22 cellular contexts compared by ENCODE assay signal in genomic region chr5:156376751-156377150, GRCh38. TPM values are rescaled to one million over a fixed set of nuclear protein-coding genes. Genes with fewer than 3 reads are reported as not detected.
DNase-seq lines count a peak whose midpoint lies in the region; ATAC-seq, FAIRE-seq and TF ChIP-seq lines count a peak whose summit lies in the region.
"Had no signal": no experiment of that assay in that cellular context is flagged by ENCODE, and none has a peak within 500 bp of the region (broad histone marks: within the 10 kb centered on the region; RNA-seq: fewer than 3 reads in every experiment).

No MANE protein-coding gene starts in this region.

- TF ChIP-seq POLR2A in H54 (IDR thresholded peaks at IDR 0.05; ENCODE audit: low read depth, low read length) (no peak), uterus (IDR thresholded peaks at IDR 0.05) (no peak)

- no peaks in the 10 kb centered on the region for H3K27me3 ChIP-seq in uterus
- H3K27me3 ChIP-seq: colonic mucosa, tibial artery had no signal

- peak; percentile 11 for DNase-seq in GM18507 (ENCODE audit: extremely low spot score, insufficient read length, low read depth)
- no peak for DNase-seq in H54 (ENCODE audit: insufficient read length, low spot score)
- no peak for DNase-seq in activated CD8-positive, alpha-beta memory T cell treated with anti-CD3 and anti-CD28 coated beads, Interleukin-2, amount 50 U/mL, for 48 hours
- DNase-seq in NCI-H1436 treated with DMSO at 0.1 percent for 48 hours (lab: John Stamatoyannopoulos, UW) = no peak
- no peak for DNase-seq in uterus
- DNase-seq: activated CD4-positive, alpha-beta T cell treated with anti-CD3 and anti-CD28 coated beads for 4 hours; activated T-cell treated with anti-CD3 and anti-CD28 coated beads, Interleukin-2, amount 50 U/mL, for 4 hours; Calu3; colonic mucosa; hippocampal formation; Karpas-422; naive B cell; NCI-H187 treated with DMSO at 0.1 percent for 48 hours; NCI-H526 treated with DMSO at 0.1 percent for 48 hours; stimulated activated CD8-positive, alpha-beta memory T cell treated with anti-CD3 and anti-CD28 coated beads, Interleukin-4, amount 100 ng/mL, for 48 hours; tibial artery had no signal

- ATAC-seq in GM21381 (IDR thresholded peaks at IDR 0.05; ENCODE audit: unreplicated experiment) = peak; percentile 53
- ATAC-seq in HG02885 (IDR thresholded peaks at IDR 0.05; ENCODE audit: poor library complexity, unreplicated experiment) = peak; percentile 50
- ATAC-seq in HG03457 (IDR thresholded peaks at IDR 0.05; ENCODE audit: unreplicated experiment) = peak; percentile 52
- ATAC-seq: activated T-cell treated with anti-CD3 and anti-CD28 coated beads, Interleukin-2, amount 50 U/mL, for 4 hours; left lobe of liver had no signal

- intact Hi-C loops in uterus (cut with DNase I; ENCODE audit: low total_unique reads) = no loop called here

- FAIRE-seq in GM18507 (lab: Jason Lieb, UNC) (no peak), H54 (lab: Jason Lieb, UNC) (no peak)
- FAIRE-seq: RCC 7860 had no signal

- no peak overlapping the region for H3K4me3 ChIP-seq in uterus
- H3K4me3 ChIP-seq: colonic mucosa, tibial artery had no signal

- H3K27ac ChIP-seq in uterus = no peak overlapping the region
- H3K27ac ChIP-seq: colonic mucosa, tibial artery had no signal

- TF ChIP-seq CTCF in uterus (IDR thresholded peaks at IDR 0.05) = no peak

- H3K36me3 ChIP-seq in uterus = no peaks in the 10 kb centered on the region
- H3K36me3 ChIP-seq: colonic mucosa, tibial artery had no signal

- H3K4me1 ChIP-seq in uterus = no peaks in the 10 kb centered on the region
- H3K4me1 ChIP-seq: colonic mucosa had no signal

- H3K9me3 ChIP-seq in uterus = no peaks in the 10 kb centered on the region
- H3K9me3 ChIP-seq: colonic mucosa, tibial artery had no signal

RNA-seq across cellular contexts. Expression of gene SGCD, which starts 49.8 kb away (rescaled TPM):
- 10 to 100 TPM in 1 of 4 donors, 1 to 10 TPM in 3; 3.4 to 86.5 (median 8.1) TPM for total RNA-seq in uterus
- total RNA-seq: Calu3, pulmonary artery endothelial cell had no signal
